In genomic region chr16:85719605-85720318, GRCh38 we compare ENCODE assay signal across 31 cellular contexts. TPM values are rescaled to one million over a fixed set of nuclear protein-coding genes. Genes with fewer than 3 reads are reported as not detected.
"Had no signal": no experiment of that assay in that cellular context is flagged by ENCODE, and none has a peak within 500 bp of the region (broad histone marks: within the 10 kb centered on the region; RNA-seq: fewer than 3 reads in every experiment).

No MANE protein-coding gene starts in this region.

- H3K27ac ChIP-seq: brain microvascular endothelial cell, esophagus squamous epithelium, heart right ventricle, left ventricle myocardium inferior, ovary, skin epidermis, testis had no signal

- ATAC-seq: natural killer cell treated with Interleukin-12 subunit alpha and Interleukin-12 subunit beta and Interleukin-15 and Interleukin-18, amount 100 ng/mL, for 72 hours; sciatic nerve; stimulated activated naive CD8-positive, alpha-beta T cell treated with anti-CD3 and anti-CD28 coated beads, Interleukin-15, Interleukin-2, amounts not matched to agents 100 U/mL and 50 U/mL, for 24 hours had no signal

- H3K4me3 ChIP-seq: esophagus squamous epithelium, heart right ventricle, left ventricle myocardium inferior, lung, mucosa of descending colon, ovary, skin epidermis, testis, transverse colon had no signal

- H3K36me3 Mint-ChIP-seq: activated naive CD4-positive, alpha-beta T cell treated with anti-CD3 and anti-CD28 coated beads, Interleukin-2, amount 10 ng/mL, durations not matched to agents 7 days and 5 days; activated naive CD8-positive, alpha-beta T cell treated with anti-CD3 and anti-CD28 coated beads, Interleukin-2, amount 10 ng/mL, durations not matched to agents 7 days and 5 days; natural killer cell treated with Interleukin-12 subunit alpha and Interleukin-12 subunit beta and Interleukin-15 and Interleukin-18, amount 100 ng/mL, for 72 hours had no signal

- H3K4me3 Mint-ChIP-seq: activated naive CD4-positive, alpha-beta T cell treated with anti-CD3 and anti-CD28 coated beads, Interleukin-2, amount 10 ng/mL, durations not matched to agents 7 days and 5 days; activated naive CD8-positive, alpha-beta T cell treated with anti-CD3 and anti-CD28 coated beads, Interleukin-2, amount 10 ng/mL, durations not matched to agents 7 days and 5 days; activated T-helper 1 cell treated with anti-CD3 and anti-CD28 coated beads, Interleukin-12 subunit alpha, Interleukin-12 subunit beta, Interleukin-2, Interleukin-4 antibody, amounts not matched to agents 30 ng/mL and 10 ng/mL and 1 ng/mL, durations not matched to agents 14 hours and 24 hours and 36 hours; endodermal cell; natural killer cell treated with Interleukin-12 subunit alpha and Interleukin-12 subunit beta and Interleukin-15 and Interleukin-18, amount 100 ng/mL, for 72 hours had no signal

- FAIRE-seq: astrocyte, islet of Langerhans had no signal

- H3K27me3 ChIP-seq: brain microvascular endothelial cell, ovary, testis, transverse colon had no signal

- H3K27ac Mint-ChIP-seq: activated naive CD4-positive, alpha-beta T cell treated with anti-CD3 and anti-CD28 coated beads, Interleukin-2, amount 10 ng/mL, durations not matched to agents 7 days and 5 days; activated naive CD8-positive, alpha-beta T cell treated with anti-CD3 and anti-CD28 coated beads, Interleukin-2, amount 10 ng/mL, durations not matched to agents 7 days and 5 days; activated T-helper 1 cell treated with anti-CD3 and anti-CD28 coated beads, Interleukin-12 subunit alpha, Interleukin-12 subunit beta, Interleukin-2, Interleukin-4 antibody, amounts not matched to agents 30 ng/mL and 10 ng/mL and 1 ng/mL, durations not matched to agents 14 hours and 24 hours and 36 hours; endodermal cell; natural killer cell treated with Interleukin-12 subunit alpha and Interleukin-12 subunit beta and Interleukin-15 and Interleukin-18, amount 100 ng/mL, for 72 hours; progenitor cell of endocrine pancreas had no signal

- DNase-seq: activated CD4-positive, alpha-beta T cell treated with anti-CD3 and anti-CD28 coated beads for 48 hours; activated CD4-positive, alpha-beta T cell treated with anti-CD3 and anti-CD28 coated beads, Interleukin-2, amount 50 U/mL, for 48 hours; activated CD4-positive, CD25-positive, alpha-beta regulatory T cell; activated CD8-positive, alpha-beta memory T cell treated with anti-CD3 and anti-CD28 coated beads for 24 hours; activated effector memory CD4-positive, alpha-beta T cell treated with anti-CD3 and anti-CD28 coated beads, Interleukin-2, amount 50 U/mL, for 16 hours; activated naive CD4-positive, alpha-beta T cell treated with anti-CD3 and anti-CD28 coated beads, Interleukin-2, amount 10 ng/mL, durations not matched to agents 7 days and 5 days; activated naive CD8-positive, alpha-beta T cell treated with anti-CD3 and anti-CD28 coated beads, Interleukin-2, amount 10 ng/mL, durations not matched to agents 7 days and 5 days; brain microvascular endothelial cell; caudate nucleus; cortex of kidney; endodermal cell; esophagus squamous epithelium; foreskin melanocyte; heart right ventricle; ovary; retina; stimulated activated CD4-positive, alpha-beta T cell treated with anti-CD3 and anti-CD28 coated beads, Interleukin-12 subunit alpha, Interleukin-12 subunit beta, amount 100 ng/mL, for 4 hours; stimulated activated CD4-positive, alpha-beta T cell treated with anti-CD3 and anti-CD28 coated beads, Interleukin-4, amount 100 ng/mL, for 1 hour; stimulated activated naive CD8-positive, alpha-beta T cell treated with anti-CD3 and anti-CD28 coated beads, Interleukin-15, Interleukin-2, amounts not matched to agents 100 U/mL and 50 U/mL, for 24 hours; testis had no signal

- H3K9me3 Mint-ChIP-seq: activated naive CD4-positive, alpha-beta T cell treated with anti-CD3 and anti-CD28 coated beads, Interleukin-2, amount 10 ng/mL, durations not matched to agents 7 days and 5 days; activated naive CD8-positive, alpha-beta T cell treated with anti-CD3 and anti-CD28 coated beads, Interleukin-2, amount 10 ng/mL, durations not matched to agents 7 days and 5 days; activated T-helper 1 cell treated with anti-CD3 and anti-CD28 coated beads, Interleukin-12 subunit alpha, Interleukin-12 subunit beta, Interleukin-2, Interleukin-4 antibody, amounts not matched to agents 30 ng/mL and 10 ng/mL and 1 ng/mL, durations not matched to agents 14 hours and 24 hours and 36 hours; endodermal cell; natural killer cell treated with Interleukin-12 subunit alpha and Interleukin-12 subunit beta and Interleukin-15 and Interleukin-18, amount 100 ng/mL, for 72 hours had no signal

- H3K9me3 ChIP-seq: esophagus squamous epithelium, heart right ventricle, left ventricle myocardium inferior, mucosa of descending colon, ovary, testis, transverse colon had no signal

- H3K36me3 ChIP-seq: brain microvascular endothelial cell, esophagus squamous epithelium, heart right ventricle, left ventricle myocardium inferior, ovary, transverse colon had no signal

RNA-seq across cellular contexts. Expression of gene C16orf74, which starts 31.1 kb away (rescaled TPM):
- total RNA-seq: activated T-helper 1 cell treated with anti-CD3 and anti-CD28 coated beads, Interleukin-12 subunit alpha, Interleukin-12 subunit beta, Interleukin-2, Interleukin-4 antibody, amounts not matched to agents 30 ng/mL and 10 ng/mL and 1 ng/mL, durations not matched to agents 14 hours and 24 hours and 36 hours; natural killer cell treated with Interleukin-12 subunit alpha and Interleukin-12 subunit beta and Interleukin-15 and Interleukin-18, amount 100 ng/mL, for 72 hours had no signal
